ENCODE assay signal across 2 cellular contexts in the genomic region with DNA sequence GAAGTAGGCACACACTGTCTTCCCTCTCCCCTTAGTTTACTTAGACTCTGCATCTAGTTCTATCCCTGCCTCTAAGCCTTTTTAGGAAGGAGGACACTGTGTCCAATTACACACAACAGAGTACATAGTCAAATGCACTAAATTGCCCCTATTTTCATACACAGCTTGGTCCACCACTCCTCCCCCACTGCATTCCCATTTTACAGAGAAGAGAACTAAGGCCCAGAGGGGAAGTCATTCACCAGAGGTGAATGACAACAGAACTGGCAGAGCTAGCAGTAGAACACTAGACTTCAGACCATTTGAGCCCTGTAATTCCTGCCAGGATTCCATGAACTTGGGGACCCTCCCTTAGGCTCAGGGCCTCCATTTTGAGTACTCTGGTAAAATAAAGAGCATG.
TF ChIP-seq lines count a peak whose summit lies in the region.

No MANE protein-coding gene starts in this region.

TF ChIP-seq in WTC11, 78 proteins besides CTCF, POLR2A, EP300 and RAD21:
- TF ChIP-seq ZNF671 (CRISPR knock-in tag; IDR thresholded peaks at IDR 0.05) (no peak), ZNF138 (CRISPR knock-in tag; conservative IDR thresholded peaks at IDR 0.05) (no peak), SMAD3 (CRISPR knock-in tag; IDR thresholded peaks at IDR 0.05; ENCODE audit: borderline replicate concordance) (no peak), ZNF396 (CRISPR knock-in tag; IDR thresholded peaks at IDR 0.05; ENCODE audit: borderline replicate concordance) (no peak), ZNF219 (CRISPR knock-in tag; IDR thresholded peaks at IDR 0.05; ENCODE audit: borderline replicate concordance) (no peak), SOX15 (CRISPR knock-in tag; IDR thresholded peaks at IDR 0.05) (no peak), RELA (CRISPR knock-in tag; IDR thresholded peaks at IDR 0.05; ENCODE audit: borderline replicate concordance) (no peak), ETV6 (CRISPR knock-in tag; IDR thresholded peaks at IDR 0.05) (no peak), NR1H2 (CRISPR knock-in tag; IDR thresholded peaks at IDR 0.05) (no peak), KAT7 (CRISPR knock-in tag; IDR thresholded peaks at IDR 0.05; ENCODE audit: borderline replicate concordance) (no peak), SMAD4 (CRISPR knock-in tag; IDR thresholded peaks at IDR 0.05) (no peak), TEAD1 (CRISPR knock-in tag; IDR thresholded peaks at IDR 0.05) (no peak), TCF7 (CRISPR knock-in tag; IDR thresholded peaks at IDR 0.05; ENCODE audit: low read depth) (no peak)
- TF ChIP-seq, protein P1, sequence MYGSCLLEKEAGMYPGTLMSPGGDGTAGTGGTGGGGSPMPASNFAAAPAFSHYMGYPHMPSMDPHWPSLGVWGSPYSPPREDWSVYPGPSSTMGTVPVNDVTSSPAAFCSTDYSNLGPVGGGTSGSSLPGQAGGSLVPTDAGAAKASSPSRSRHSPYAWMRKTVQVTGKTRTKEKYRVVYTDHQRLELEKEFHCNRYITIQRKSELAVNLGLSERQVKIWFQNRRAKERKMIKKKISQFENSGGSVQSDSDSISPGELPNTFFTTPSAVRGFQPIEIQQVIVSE (CRISPR knock-in tag; IDR thresholded peaks at IDR 0.05; ENCODE audit: borderline replicate concordance) = no peak
- TF ChIP-seq, protein P2, sequence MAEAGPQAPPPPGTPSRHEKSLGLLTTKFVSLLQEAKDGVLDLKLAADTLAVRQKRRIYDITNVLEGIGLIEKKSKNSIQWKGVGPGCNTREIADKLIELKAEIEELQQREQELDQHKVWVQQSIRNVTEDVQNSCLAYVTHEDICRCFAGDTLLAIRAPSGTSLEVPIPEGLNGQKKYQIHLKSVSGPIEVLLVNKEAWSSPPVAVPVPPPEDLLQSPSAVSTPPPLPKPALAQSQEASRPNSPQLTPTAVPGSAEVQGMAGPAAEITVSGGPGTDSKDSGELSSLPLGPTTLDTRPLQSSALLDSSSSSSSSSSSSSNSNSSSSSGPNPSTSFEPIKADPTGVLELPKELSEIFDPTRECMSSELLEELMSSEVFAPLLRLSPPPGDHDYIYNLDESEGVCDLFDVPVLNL (CRISPR knock-in tag; IDR thresholded peaks at IDR 0.05; ENCODE audit: borderline replicate concordance, low read depth) = no peak

TF ChIP-seq in H1, 55 proteins besides CTCF, POLR2A, EP300 and RAD21:
- TF ChIP-seq EGR1 (IDR thresholded peaks at IDR 0.05; ENCODE audit: borderline replicate concordance, low read depth, low read length) (no peak), FOSL1 (IDR thresholded peaks at IDR 0.05; ENCODE audit: insufficient read depth, low read depth, low read length) (no peak), NRF1 (IDR thresholded peaks at IDR 0.05; ENCODE audit: low read depth, low read length) (no peak), TAF1 (IDR thresholded peaks at IDR 0.05; ENCODE audit: low read depth, low read length) (no peak)
- TF ChIP-seq, protein P3, sequence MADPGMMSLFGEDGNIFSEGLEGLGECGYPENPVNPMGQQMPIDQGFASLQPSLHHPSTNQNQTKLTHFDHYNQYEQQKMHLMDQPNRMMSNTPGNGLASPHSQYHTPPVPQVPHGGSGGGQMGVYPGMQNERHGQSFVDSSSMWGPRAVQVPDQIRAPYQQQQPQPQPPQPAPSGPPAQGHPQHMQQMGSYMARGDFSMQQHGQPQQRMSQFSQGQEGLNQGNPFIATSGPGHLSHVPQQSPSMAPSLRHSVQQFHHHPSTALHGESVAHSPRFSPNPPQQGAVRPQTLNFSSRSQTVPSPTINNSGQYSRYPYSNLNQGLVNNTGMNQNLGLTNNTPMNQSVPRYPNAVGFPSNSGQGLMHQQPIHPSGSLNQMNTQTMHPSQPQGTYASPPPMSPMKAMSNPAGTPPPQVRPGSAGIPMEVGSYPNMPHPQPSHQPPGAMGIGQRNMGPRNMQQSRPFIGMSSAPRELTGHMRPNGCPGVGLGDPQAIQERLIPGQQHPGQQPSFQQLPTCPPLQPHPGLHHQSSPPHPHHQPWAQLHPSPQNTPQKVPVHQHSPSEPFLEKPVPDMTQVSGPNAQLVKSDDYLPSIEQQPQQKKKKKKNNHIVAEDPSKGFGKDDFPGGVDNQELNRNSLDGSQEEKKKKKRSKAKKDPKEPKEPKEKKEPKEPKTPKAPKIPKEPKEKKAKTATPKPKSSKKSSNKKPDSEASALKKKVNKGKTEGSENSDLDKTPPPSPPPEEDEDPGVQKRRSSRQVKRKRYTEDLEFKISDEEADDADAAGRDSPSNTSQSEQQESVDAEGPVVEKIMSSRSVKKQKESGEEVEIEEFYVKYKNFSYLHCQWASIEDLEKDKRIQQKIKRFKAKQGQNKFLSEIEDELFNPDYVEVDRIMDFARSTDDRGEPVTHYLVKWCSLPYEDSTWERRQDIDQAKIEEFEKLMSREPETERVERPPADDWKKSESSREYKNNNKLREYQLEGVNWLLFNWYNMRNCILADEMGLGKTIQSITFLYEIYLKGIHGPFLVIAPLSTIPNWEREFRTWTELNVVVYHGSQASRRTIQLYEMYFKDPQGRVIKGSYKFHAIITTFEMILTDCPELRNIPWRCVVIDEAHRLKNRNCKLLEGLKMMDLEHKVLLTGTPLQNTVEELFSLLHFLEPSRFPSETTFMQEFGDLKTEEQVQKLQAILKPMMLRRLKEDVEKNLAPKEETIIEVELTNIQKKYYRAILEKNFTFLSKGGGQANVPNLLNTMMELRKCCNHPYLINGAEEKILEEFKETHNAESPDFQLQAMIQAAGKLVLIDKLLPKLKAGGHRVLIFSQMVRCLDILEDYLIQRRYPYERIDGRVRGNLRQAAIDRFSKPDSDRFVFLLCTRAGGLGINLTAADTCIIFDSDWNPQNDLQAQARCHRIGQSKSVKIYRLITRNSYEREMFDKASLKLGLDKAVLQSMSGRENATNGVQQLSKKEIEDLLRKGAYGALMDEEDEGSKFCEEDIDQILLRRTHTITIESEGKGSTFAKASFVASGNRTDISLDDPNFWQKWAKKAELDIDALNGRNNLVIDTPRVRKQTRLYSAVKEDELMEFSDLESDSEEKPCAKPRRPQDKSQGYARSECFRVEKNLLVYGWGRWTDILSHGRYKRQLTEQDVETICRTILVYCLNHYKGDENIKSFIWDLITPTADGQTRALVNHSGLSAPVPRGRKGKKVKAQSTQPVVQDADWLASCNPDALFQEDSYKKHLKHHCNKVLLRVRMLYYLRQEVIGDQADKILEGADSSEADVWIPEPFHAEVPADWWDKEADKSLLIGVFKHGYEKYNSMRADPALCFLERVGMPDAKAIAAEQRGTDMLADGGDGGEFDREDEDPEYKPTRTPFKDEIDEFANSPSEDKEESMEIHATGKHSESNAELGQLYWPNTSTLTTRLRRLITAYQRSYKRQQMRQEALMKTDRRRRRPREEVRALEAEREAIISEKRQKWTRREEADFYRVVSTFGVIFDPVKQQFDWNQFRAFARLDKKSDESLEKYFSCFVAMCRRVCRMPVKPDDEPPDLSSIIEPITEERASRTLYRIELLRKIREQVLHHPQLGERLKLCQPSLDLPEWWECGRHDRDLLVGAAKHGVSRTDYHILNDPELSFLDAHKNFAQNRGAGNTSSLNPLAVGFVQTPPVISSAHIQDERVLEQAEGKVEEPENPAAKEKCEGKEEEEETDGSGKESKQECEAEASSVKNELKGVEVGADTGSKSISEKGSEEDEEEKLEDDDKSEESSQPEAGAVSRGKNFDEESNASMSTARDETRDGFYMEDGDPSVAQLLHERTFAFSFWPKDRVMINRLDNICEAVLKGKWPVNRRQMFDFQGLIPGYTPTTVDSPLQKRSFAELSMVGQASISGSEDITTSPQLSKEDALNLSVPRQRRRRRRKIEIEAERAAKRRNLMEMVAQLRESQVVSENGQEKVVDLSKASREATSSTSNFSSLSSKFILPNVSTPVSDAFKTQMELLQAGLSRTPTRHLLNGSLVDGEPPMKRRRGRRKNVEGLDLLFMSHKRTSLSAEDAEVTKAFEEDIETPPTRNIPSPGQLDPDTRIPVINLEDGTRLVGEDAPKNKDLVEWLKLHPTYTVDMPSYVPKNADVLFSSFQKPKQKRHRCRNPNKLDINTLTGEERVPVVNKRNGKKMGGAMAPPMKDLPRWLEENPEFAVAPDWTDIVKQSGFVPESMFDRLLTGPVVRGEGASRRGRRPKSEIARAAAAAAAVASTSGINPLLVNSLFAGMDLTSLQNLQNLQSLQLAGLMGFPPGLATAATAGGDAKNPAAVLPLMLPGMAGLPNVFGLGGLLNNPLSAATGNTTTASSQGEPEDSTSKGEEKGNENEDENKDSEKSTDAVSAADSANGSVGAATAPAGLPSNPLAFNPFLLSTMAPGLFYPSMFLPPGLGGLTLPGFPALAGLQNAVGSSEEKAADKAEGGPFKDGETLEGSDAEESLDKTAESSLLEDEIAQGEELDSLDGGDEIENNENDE (IDR thresholded peaks at IDR 0.05; ENCODE audit: insufficient replicate concordance, low read length) = no peak
- TF ChIP-seq, protein P4, sequence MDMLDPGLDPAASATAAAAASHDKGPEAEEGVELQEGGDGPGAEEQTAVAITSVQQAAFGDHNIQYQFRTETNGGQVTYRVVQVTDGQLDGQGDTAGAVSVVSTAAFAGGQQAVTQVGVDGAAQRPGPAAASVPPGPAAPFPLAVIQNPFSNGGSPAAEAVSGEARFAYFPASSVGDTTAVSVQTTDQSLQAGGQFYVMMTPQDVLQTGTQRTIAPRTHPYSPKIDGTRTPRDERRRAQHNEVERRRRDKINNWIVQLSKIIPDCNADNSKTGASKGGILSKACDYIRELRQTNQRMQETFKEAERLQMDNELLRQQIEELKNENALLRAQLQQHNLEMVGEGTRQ (IDR thresholded peaks at IDR 0.05; ENCODE audit: low read length) = no peak
